ENCODE assay signal across 8 cellular contexts in the genomic region with DNA sequence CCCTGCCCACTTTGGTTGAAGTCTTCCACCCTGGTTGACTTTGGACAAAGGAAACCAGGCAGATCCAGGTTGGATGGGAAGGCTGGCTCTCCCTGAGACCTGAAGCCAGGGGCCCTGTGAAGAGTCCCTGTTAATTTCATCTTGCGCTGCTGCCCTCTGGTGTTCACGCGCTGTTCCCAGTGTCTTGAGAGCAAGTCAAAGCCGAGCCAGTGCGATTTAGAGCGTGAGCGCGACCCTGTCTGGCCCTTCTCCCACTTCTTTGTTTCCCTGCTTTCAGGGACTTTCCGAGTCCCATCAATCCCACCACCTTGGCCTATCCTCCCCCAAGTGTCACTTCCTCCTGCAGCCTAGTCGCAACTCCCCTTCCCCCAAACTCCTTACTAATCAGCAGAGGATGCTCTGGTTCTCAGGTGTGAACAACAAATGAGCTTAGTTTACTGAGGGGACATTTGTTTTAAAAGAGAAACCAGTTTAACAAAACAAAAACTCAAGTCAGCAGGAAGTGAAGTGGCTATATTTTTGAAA. TPM values are rescaled to one million over a fixed set of nuclear protein-coding genes. Genes with fewer than 3 reads are reported as not detected.
A peak's percentile ranks its signal among the peaks of the same experiment; 100 is the strongest.
DNase-seq lines count a peak whose midpoint lies in the region; ATAC-seq lines count a peak whose summit lies in the region.

No MANE protein-coding gene starts in this region.

- H3K4me1 ChIP-seq in neuronal stem cell (ENCODE audit: control insufficient read depth in 2 of 2, insufficient read depth in 1 of 2, low read depth in 1 of 2, low read length in 2 of 2), result peaks cover 9 to 12% of the 10 kb centered on the region in 2 donors
- H3K4me1 ChIP-seq in thymus (ENCODE audit: control insufficient read depth, insufficient read depth, low read length), result peaks cover 68% of the 10 kb centered on the region

- no peak overlapping the region for H2BK5ac ChIP-seq in neuronal stem cell (ENCODE audit: low read length)

- H3K27ac ChIP-seq in neuronal stem cell (replicated peaks; ENCODE audit: low read length) (no peak overlapping the region), thymus (ENCODE audit: low read depth) (peak overlapping the region; percentile 91)

- H2BK12ac ChIP-seq in neuronal stem cell (ENCODE audit: low read length), result no peak overlapping the region

- H2BK15ac ChIP-seq in neuronal stem cell (ENCODE audit: low read length), result no peak overlapping the region

- H3K9me3 ChIP-seq in neuronal stem cell (replicated peaks in 1 of 2; ENCODE audit: control insufficient read depth in 2 of 2, insufficient read depth in 1 of 2, low read depth in 1 of 2, low read length in 2 of 2) (peaks cover 3 to 9% of the 10 kb centered on the region in 2 donors), thymus (ENCODE audit: control insufficient read depth) (no peaks in the 10 kb centered on the region)

- peak overlapping the region; percentile 11 for H3K4me2 ChIP-seq in neuronal stem cell (ENCODE audit: insufficient read depth, low read length, poor library complexity, severe bottlenecking)

- H3K9ac ChIP-seq in neuronal stem cell (ENCODE audit: low read depth, low read length, poor library complexity), result no peak overlapping the region

- H4K91ac ChIP-seq in neuronal stem cell (ENCODE audit: low read depth, low read length, poor library complexity), result no peak overlapping the region

- peak overlapping the region; percentile 82 for H2AFZ ChIP-seq in neuronal stem cell (ENCODE audit: low read length)

- no peaks in the 10 kb centered on the region for H3K79me1 ChIP-seq in neuronal stem cell (ENCODE audit: low read depth, low read length)

- DNase-seq in AG08395 (ENCODE audit: low spot score) (peak; percentile 79), fibroblast of peridontal ligament (ENCODE audit: extremely low read depth) (peak; percentile 84), neuronal stem cell (ENCODE audit: low spot score) (peak; percentile 83), NCI-H2196 (lab: John Stamatoyannopoulos, UW; ENCODE audit: unreplicated experiment) (no peak)
- peak; percentile 93 for DNase-seq in Jurkat, Clone E6-1 (ENCODE audit: low read depth, low spot score)
- peak; percentile 94 for DNase-seq in activated CD8-positive, alpha-beta memory T cell treated with anti-CD3 and anti-CD28 coated beads, Interleukin-2, amount 50 U/mL, for 48 hours

- ATAC-seq in GM19397 (IDR thresholded peaks at IDR 0.05; ENCODE audit: unreplicated experiment), result peak; percentile 43

- H2AK5ac ChIP-seq in neuronal stem cell (ENCODE audit: low read depth, low read length), result no peak overlapping the region

- no peak overlapping the region for H3K18ac ChIP-seq in neuronal stem cell (ENCODE audit: low read length)

- H3K36me3 ChIP-seq in neuronal stem cell (replicated peaks in 1 of 2; ENCODE audit: control insufficient read depth in 2 of 2, insufficient read depth in 2 of 2, low read length in 2 of 2) (no peaks in the 10 kb centered on the region), thymus (ENCODE audit: control insufficient read depth, insufficient read depth) (peaks cover 2% of the 10 kb centered on the region)

- no peak overlapping the region for H4K8ac ChIP-seq in neuronal stem cell (ENCODE audit: low read depth, low read length)

- no peaks in the 10 kb centered on the region for H3K27me3 ChIP-seq in neuronal stem cell (ENCODE audit: control insufficient read depth in 3 of 3, insufficient read depth in 3 of 3, low read depth in 1 of 3, low read length in 3 of 3)
- no peaks in the 10 kb centered on the region for H3K27me3 ChIP-seq in thymus (ENCODE audit: control insufficient read depth, insufficient read depth)

- H3K14ac ChIP-seq in neuronal stem cell (ENCODE audit: low read length), result no peak overlapping the region

- no peak overlapping the region for H3K4ac ChIP-seq in neuronal stem cell (ENCODE audit: low read length)

- H2BK120ac ChIP-seq in neuronal stem cell (ENCODE audit: low read depth, low read length), result no peak overlapping the region

- H3K4me3 ChIP-seq in Jurkat, Clone E6-1 (ENCODE audit: low read length), result peak overlapping the region; percentile 15
- H3K4me3 ChIP-seq in neuronal stem cell (ENCODE audit: low read length in 2 of 2) (no peak overlapping the region), thymus (ENCODE audit: low read length) (peak overlapping the region; percentile 12)

- no CpG with 5 or more reads among the region's 10 CpGs for WGBS in neuronal stem cell (ENCODE audit: extremely low coverage in 2 of 2, insufficient read length in 2 of 2, insufficient replicate concordance in 1 of 2), 2 donors
- WGBS in thymus, result under 1% methylated on average over 10 of the region's 10 CpGs

- H3K23ac ChIP-seq in neuronal stem cell (ENCODE audit: low read depth, low read length, poor library complexity), result no peak overlapping the region

RNA-seq across cellular contexts. Expression of a gene that starts 25.8 kb away (rescaled TPM):
- polyA plus RNA-seq in Jurkat, Clone E6-1 (2012; ENCODE audit: insufficient read depth, insufficient read length), result 13.0 TPM
- 0.86 TPM for polyA plus RNA-seq in neuronal stem cell (2013, experiment 1 of 2)
- polyA plus RNA-seq in neuronal stem cell (2013, experiment 2 of 2), result 0.89 TPM
- 0.68 TPM for polyA plus RNA-seq in thymus

Comparison
In these comparisons a context has a peak if more than half of its experiments do, and no peak if none do; other contexts are left out.
1. H3K4me3 ChIP-seq: peak in Jurkat, Clone E6-1 (single experiment) and thymus (single experiment); none in neuronal stem cell (0 of 2).